11 cellular contexts compared by ENCODE assay signal in genomic region chr12:69196302-69197288, GRCh38. TPM values are rescaled to one million over a fixed set of nuclear protein-coding genes. Genes with fewer than 3 reads are reported as not detected.
DNase-seq lines count a peak whose midpoint lies in the region; ATAC-seq and TF ChIP-seq lines count a peak whose summit lies in the region.
"Had no signal": no experiment of that assay in that cellular context is flagged by ENCODE, and none has a peak within 500 bp of the region (broad histone marks: within the 10 kb centered on the region; RNA-seq: fewer than 3 reads in every experiment).

No MANE protein-coding gene starts in this region.

- peaks cover 2% of the 10 kb centered on the region for H3K27me3 Mint-ChIP-seq in WTC11 (ENCODE audit: low read depth)
- H3K27me3 Mint-ChIP-seq in naive thymus-derived CD8-positive, alpha-beta T cell: no peaks in the 10 kb centered on the region

- DNase-seq in DMS53 (lab: John Stamatoyannopoulos, UW) (peak; percentile 57), HT1080 (ENCODE audit: low read depth) (peak; percentile 7), WTC11 (ENCODE audit: low spot score) (peak; percentile 18), left lung (no peak), NCI-H2196 treated with DMSO at 0.1 percent for 48 hours (lab: John Stamatoyannopoulos, UW; ENCODE audit: unreplicated experiment) (no peak)
- DNase-seq in naive thymus-derived CD8-positive, alpha-beta T cell: no peak
- DNase-seq: cortex of kidney, posterior cingulate gyrus had no signal

- peaks cover 81% of the 10 kb centered on the region for H3K9me3 Mint-ChIP-seq in WTC11
- peaks cover 19 to 67% (median 59%) of the 10 kb centered on the region in 9 donors for H3K9me3 Mint-ChIP-seq in naive thymus-derived CD8-positive, alpha-beta T cell

- ATAC-seq in WTC11: peak; percentile 50; the same call in 1 of the 2 replicates
- peak; percentile 56 for ATAC-seq in left lung
- no peak for ATAC-seq in GM21717 (IDR thresholded peaks at IDR 0.05; ENCODE audit: unreplicated experiment)
- ATAC-seq in naive thymus-derived CD8-positive, alpha-beta T cell: no peak
- ATAC-seq in HG03045 (IDR thresholded peaks at IDR 0.05; ENCODE audit: unreplicated experiment): no peak

- H3K9me3 ChIP-seq in left lung: peaks cover 0 to 38% of the 10 kb centered on the region in 2 donors

- H3K4me3 Mint-ChIP-seq in WTC11: no peak overlapping the region
- no peak overlapping the region for H3K4me3 Mint-ChIP-seq in naive thymus-derived CD8-positive, alpha-beta T cell
- H3K4me3 Mint-ChIP-seq: IgD-negative memory B cell had no signal

- H3K4me1 Mint-ChIP-seq in WTC11: no peaks in the 10 kb centered on the region
- H3K4me1 Mint-ChIP-seq in naive thymus-derived CD8-positive, alpha-beta T cell: no peaks in the 10 kb centered on the region
- H3K4me1 Mint-ChIP-seq: IgD-negative memory B cell had no signal

- H3K4me1 ChIP-seq in left lung: no peaks in the 10 kb centered on the region

- POLR2A ChIA-PET in WTC11 (lab: Charles Lee): no interaction called here
- POLR2A ChIA-PET in naive thymus-derived CD8-positive, alpha-beta T cell (lab: Charles Lee): no interaction called here

- CTCF ChIA-PET in WTC11 (lab: Charles Lee): interaction anchor here (1.4 kb wide), 1 partner anchor 29 kb away, joined by 3 read pairs; no protein-coding TSS in a partner anchor

- no peaks in the 10 kb centered on the region for H3K36me3 ChIP-seq in left lung

- H3K4me3 ChIP-seq in left lung: no peak overlapping the region

- no peaks in the 10 kb centered on the region for H3K27me3 ChIP-seq in left lung

- intact Hi-C loops in left lung (cut with DNase I): no loop called here

- TF ChIP-seq CTCF in WTC11 (IDR thresholded peaks at IDR 0.05): no peak
- TF ChIP-seq CTCF in left lung (IDR thresholded peaks at IDR 0.05): peak; percentile 28 to 29

- peaks cover 52% of the 10 kb centered on the region for H3K36me3 Mint-ChIP-seq in WTC11
- peaks cover 6 to 55% (median 35%) of the 10 kb centered on the region in 3 donors for H3K36me3 Mint-ChIP-seq in naive thymus-derived CD8-positive, alpha-beta T cell

- no peak overlapping the region for H3K27ac Mint-ChIP-seq in WTC11
- H3K27ac Mint-ChIP-seq in naive thymus-derived CD8-positive, alpha-beta T cell: no peak overlapping the region
- H3K27ac Mint-ChIP-seq: IgD-negative memory B cell had no signal

- H3K27ac ChIP-seq in left lung: no peak overlapping the region

TF ChIP-seq in WTC11, 78 proteins besides CTCF, POLR2A, EP300 and RAD21:
- no peak for TF ChIP-seq USF1 (CRISPR knock-in tag; IDR thresholded peaks at IDR 0.05)
- no peak for TF ChIP-seq KAT7 (CRISPR knock-in tag; IDR thresholded peaks at IDR 0.05; ENCODE audit: borderline replicate concordance)
- no peak for TF ChIP-seq ZNF317 (CRISPR knock-in tag; IDR thresholded peaks at IDR 0.05; ENCODE audit: borderline replicate concordance, low read depth)
- no peak for TF ChIP-seq SOX15 (CRISPR knock-in tag; IDR thresholded peaks at IDR 0.05)
- no peak for TF ChIP-seq ERG (CRISPR knock-in tag; IDR thresholded peaks at IDR 0.05)
- no peak for TF ChIP-seq RELA (CRISPR knock-in tag; IDR thresholded peaks at IDR 0.05; ENCODE audit: borderline replicate concordance)
- TF ChIP-seq ZNF138 (CRISPR knock-in tag; conservative IDR thresholded peaks at IDR 0.05): no peak
- TF ChIP-seq MAX (CRISPR knock-in tag; IDR thresholded peaks at IDR 0.05): no peak
- no peak for TF ChIP-seq SMAD4 (CRISPR knock-in tag; IDR thresholded peaks at IDR 0.05)
- no peak for TF ChIP-seq ZMAT4 (CRISPR knock-in tag; IDR thresholded peaks at IDR 0.05)
- no peak for TF ChIP-seq JUN (CRISPR knock-in tag; IDR thresholded peaks at IDR 0.05)
- TF ChIP-seq, protein P1, sequence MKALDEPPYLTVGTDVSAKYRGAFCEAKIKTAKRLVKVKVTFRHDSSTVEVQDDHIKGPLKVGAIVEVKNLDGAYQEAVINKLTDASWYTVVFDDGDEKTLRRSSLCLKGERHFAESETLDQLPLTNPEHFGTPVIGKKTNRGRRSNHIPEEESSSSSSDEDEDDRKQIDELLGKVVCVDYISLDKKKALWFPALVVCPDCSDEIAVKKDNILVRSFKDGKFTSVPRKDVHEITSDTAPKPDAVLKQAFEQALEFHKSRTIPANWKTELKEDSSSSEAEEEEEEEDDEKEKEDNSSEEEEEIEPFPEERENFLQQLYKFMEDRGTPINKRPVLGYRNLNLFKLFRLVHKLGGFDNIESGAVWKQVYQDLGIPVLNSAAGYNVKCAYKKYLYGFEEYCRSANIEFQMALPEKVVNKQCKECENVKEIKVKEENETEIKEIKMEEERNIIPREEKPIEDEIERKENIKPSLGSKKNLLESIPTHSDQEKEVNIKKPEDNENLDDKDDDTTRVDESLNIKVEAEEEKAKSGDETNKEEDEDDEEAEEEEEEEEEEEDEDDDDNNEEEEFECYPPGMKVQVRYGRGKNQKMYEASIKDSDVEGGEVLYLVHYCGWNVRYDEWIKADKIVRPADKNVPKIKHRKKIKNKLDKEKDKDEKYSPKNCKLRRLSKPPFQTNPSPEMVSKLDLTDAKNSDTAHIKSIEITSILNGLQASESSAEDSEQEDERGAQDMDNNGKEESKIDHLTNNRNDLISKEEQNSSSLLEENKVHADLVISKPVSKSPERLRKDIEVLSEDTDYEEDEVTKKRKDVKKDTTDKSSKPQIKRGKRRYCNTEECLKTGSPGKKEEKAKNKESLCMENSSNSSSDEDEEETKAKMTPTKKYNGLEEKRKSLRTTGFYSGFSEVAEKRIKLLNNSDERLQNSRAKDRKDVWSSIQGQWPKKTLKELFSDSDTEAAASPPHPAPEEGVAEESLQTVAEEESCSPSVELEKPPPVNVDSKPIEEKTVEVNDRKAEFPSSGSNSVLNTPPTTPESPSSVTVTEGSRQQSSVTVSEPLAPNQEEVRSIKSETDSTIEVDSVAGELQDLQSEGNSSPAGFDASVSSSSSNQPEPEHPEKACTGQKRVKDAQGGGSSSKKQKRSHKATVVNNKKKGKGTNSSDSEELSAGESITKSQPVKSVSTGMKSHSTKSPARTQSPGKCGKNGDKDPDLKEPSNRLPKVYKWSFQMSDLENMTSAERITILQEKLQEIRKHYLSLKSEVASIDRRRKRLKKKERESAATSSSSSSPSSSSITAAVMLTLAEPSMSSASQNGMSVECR (CRISPR knock-in tag; IDR thresholded peaks at IDR 0.05; ENCODE audit: borderline replicate concordance): no peak
TF ChIP-seq in WTC11: peak in this region for 0.

RNA-seq across cellular contexts. Expression of gene CPSF6, which starts 42.8 kb away (rescaled TPM):
- total RNA-seq in HT1080 (2014; rRNA removed; shearing (Covaris generic)): 49.5 and 79.3 TPM in 2 replicates
- 42.1 and 51.0 TPM in 2 replicates for polyA plus RNA-seq in HT1080 (2015; cell fraction: cytosol; rRNA removed)
- 109 and 112 TPM in 2 replicates for polyA plus RNA-seq in HT1080 (2015; cell fraction: nucleus; rRNA removed)
- total RNA-seq in WTC11 (2021) (124 to 134 TPM (median 132 TPM) in 3 replicates), left lung (10 to 100 TPM; 54.8 to 60.1 TPM)
- total RNA-seq in naive thymus-derived CD8-positive, alpha-beta T cell: 100 to 1,000 TPM; 113 to 114 TPM
- polyA plus RNA-seq in naive thymus-derived CD8-positive, alpha-beta T cell: 10 to 100 TPM; 36.6 to 55.4 (median 46.0) TPM

Comparison
In these comparisons a context has a peak if more than half of its experiments do, and no peak if none do; other contexts are left out.
1. DNase-seq: peak in DMS53 (single experiment), HT1080 (single experiment) and WTC11 (single experiment); none in left lung (0 of 2), naive thymus-derived CD8-positive, alpha-beta T cell (0 of 10) and NCI-H2196 treated with DMSO at 0.1 percent for 48 hours (single experiment).
2. ATAC-seq: peak in WTC11 (single experiment) and left lung (single experiment); none in GM21717 (single experiment), naive thymus-derived CD8-positive, alpha-beta T cell (0 of 2) and HG03045 (single experiment).